Comparison of ENCODE assay signal across 7 cellular contexts in the genomic region with DNA sequence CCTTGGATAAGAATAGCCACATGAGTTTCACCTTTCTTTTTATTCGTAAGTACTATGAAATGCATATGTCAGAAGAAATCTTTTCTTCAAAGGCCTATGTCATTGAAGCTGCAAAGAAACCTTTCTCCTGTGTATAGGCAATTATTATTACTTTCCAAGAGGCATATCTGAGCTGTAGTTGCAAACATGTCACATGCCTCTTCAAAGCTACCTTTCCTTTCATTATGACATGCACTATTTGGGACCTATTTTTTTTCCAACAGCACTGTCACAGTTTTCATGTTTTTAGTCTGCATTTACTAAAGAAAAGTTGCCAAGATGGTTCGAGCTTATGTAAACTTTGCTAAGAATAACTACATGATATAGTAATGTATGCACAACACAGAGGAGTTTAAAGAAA.
"Had no signal": no experiment of that assay in that cellular context is flagged by ENCODE, and none has a peak within 500 bp of the region (broad histone marks: within the 10 kb centered on the region; RNA-seq: fewer than 3 reads in every experiment).

No MANE protein-coding gene starts in this region.

- H3K9me3 ChIP-seq: HAP-1 had no signal

- H3K27ac Mint-ChIP-seq: HFFc6 had no signal

- H3K4me3 Mint-ChIP-seq: HFFc6 had no signal

- DNase-seq: GM23248, GOT3, H7, HFFc6 had no signal

- H3K4me3 ChIP-seq: GM23248, HAP-1, K562 had no signal

- H2AFZ ChIP-seq: GM23248 had no signal

- H3K27ac ChIP-seq: GM23248 had no signal

- ATAC-seq: HCT116, K562 had no signal

- H3K9ac ChIP-seq: GM23248 had no signal

- H3K36me3 ChIP-seq: HAP-1 had no signal
